Comparison of ENCODE assay signal across 39 cellular contexts in genomic region chr1:31559715-31560114, GRCh38. TPM values are rescaled to one million over a fixed set of nuclear protein-coding genes. Genes with fewer than 3 reads are reported as not detected.
"Had no signal": no experiment of that assay in that cellular context is flagged by ENCODE, and none has a peak within 500 bp of the region (broad histone marks: within the 10 kb centered on the region; RNA-seq: fewer than 3 reads in every experiment).

No MANE protein-coding gene starts in this region.

- H3K36me3 Mint-ChIP-seq: activated naive CD4-positive, alpha-beta T cell treated with anti-CD3 and anti-CD28 coated beads, Interleukin-2, amount 10 ng/mL, durations not matched to agents 7 days and 5 days; activated naive CD4-positive, alpha-beta T cell treated with anti-CD3 and anti-CD28 coated beads, Interleukin-2, amount 50 U/mL, for 72 hours; activated naive CD8-positive, alpha-beta T cell treated with anti-CD3 and anti-CD28 coated beads for 36 hours; activated naive CD8-positive, alpha-beta T cell treated with anti-CD3 and anti-CD28 coated beads, Interleukin-2, amount 10 ng/mL, durations not matched to agents 7 days and 5 days; brain had no signal

- H3K4me1 ChIP-seq: adrenal gland, body of pancreas had no signal

- H3K27me3 ChIP-seq: adrenal gland, ascending aorta, brain microvascular endothelial cell, breast epithelium, cardiac muscle cell had no signal

- H3K27ac ChIP-seq: adrenal gland, ascending aorta, body of pancreas, brain microvascular endothelial cell, breast epithelium, cardiac muscle cell had no signal

- H3K9me3 Mint-ChIP-seq: activated naive CD4-positive, alpha-beta T cell treated with anti-CD3 and anti-CD28 coated beads, Interleukin-2, amount 10 ng/mL, durations not matched to agents 7 days and 5 days; activated naive CD8-positive, alpha-beta T cell treated with anti-CD3 and anti-CD28 coated beads, Interleukin-2, amount 10 ng/mL, durations not matched to agents 7 days and 5 days; activated T-cell treated with anti-CD3 and anti-CD28 coated beads, Interleukin-2, amount 50 U/mL, for 24 hours; activated T-helper 1 cell treated with anti-CD3 and anti-CD28 coated beads, Interleukin-12 subunit alpha, Interleukin-12 subunit beta, Interleukin-2, Interleukin-4 antibody, amounts not matched to agents 30 ng/mL and 10 ng/mL and 1 ng/mL, durations not matched to agents 14 hours and 24 hours and 36 hours; activated T-helper 2 cell treated with anti-CD3 and anti-CD28 coated beads, Interferon-gamma antibody, Interleukin-2, Interleukin-4, amounts not matched to agents 10 μg/mL and 5 μg/mL and 100 μg/mL, durations not matched to agents 14 hours and 24 hours and 36 hours; central memory CD8-positive, alpha-beta T cell had no signal

- H3K36me3 ChIP-seq: adrenal gland, ascending aorta, brain microvascular endothelial cell, breast epithelium, cardiac muscle cell had no signal

- FAIRE-seq: astrocyte, bronchial epithelial cell had no signal

- H3K9me3 ChIP-seq: adrenal gland, ascending aorta, body of pancreas, breast epithelium had no signal

- H3K4me1 Mint-ChIP-seq: activated naive CD4-positive, alpha-beta T cell treated with anti-CD3 and anti-CD28 coated beads, Interleukin-2, amount 10 ng/mL, durations not matched to agents 7 days and 5 days; activated naive CD8-positive, alpha-beta T cell treated with anti-CD3 and anti-CD28 coated beads for 36 hours; activated naive CD8-positive, alpha-beta T cell treated with anti-CD3 and anti-CD28 coated beads, Interleukin-2, amount 10 ng/mL, durations not matched to agents 7 days and 5 days; activated naive CD8-positive, alpha-beta T cell treated with anti-CD3 and anti-CD28 coated beads, Interleukin-2, amount 50 U/mL, for 24 hours; activated T-helper 17 cell treated with anti-CD3 and anti-CD28 coated beads, Interleukin-2, amount 50 U/mL, for 72 hours; central memory CD8-positive, alpha-beta T cell had no signal

- DNase-seq: activated effector memory CD4-positive, alpha-beta T cell treated with anti-CD3 and anti-CD28 coated beads, Interleukin-2, amount 50 U/mL, for 16 hours; activated effector memory CD4-positive, alpha-beta T cell treated with Interleukin-2 at 50 U/mL for 16 hours; activated gamma-delta T cell; activated gamma-delta T cell treated with Interleukin-2 at 50 U/mL for 16 hours; activated naive CD4-positive, alpha-beta T cell; activated naive CD4-positive, alpha-beta T cell treated with anti-CD3 and anti-CD28 coated beads for 36 hours; activated naive CD4-positive, alpha-beta T cell treated with anti-CD3 and anti-CD28 coated beads, Interleukin-2, amount 10 ng/mL, durations not matched to agents 7 days and 5 days; activated naive CD4-positive, alpha-beta T cell treated with Interleukin-2 at 50 U/mL for 16 hours; activated naive CD8-positive, alpha-beta T cell treated with anti-CD3 and anti-CD28 coated beads for 36 hours; activated naive CD8-positive, alpha-beta T cell treated with anti-CD3 and anti-CD28 coated beads, Interleukin-2, amount 10 ng/mL, durations not matched to agents 7 days and 5 days; activated naive CD8-positive, alpha-beta T cell treated with anti-CD3 and anti-CD28 coated beads, Interleukin-2, amount 50 U/mL, for 24 hours; activated T-cell treated with anti-CD3 and anti-CD28 coated beads for 4 hours; activated T-cell treated with anti-CD3 and anti-CD28 coated beads, Interleukin-2, amount 50 U/mL, for 1 hour; activated T-cell treated with anti-CD3 and anti-CD28 coated beads, Interleukin-2, amount 50 U/mL, for 24 hours; activated T-cell treated with anti-CD3 and anti-CD28 coated beads, Interleukin-2, amount 50 U/mL, for 4 hours; activated T-cell treated with anti-CD3 and anti-CD28 coated beads, Interleukin-2, amount 50 U/mL, for 48 hours; activated T-cell treated with anti-CD3 and anti-CD28 coated beads, Interleukin-2, amount 50 U/mL, for 72 hours; amniotic stem cell; amygdala; aorta; body of pancreas; brain microvascular endothelial cell; caudate nucleus; central memory CD4-positive, alpha-beta T cell; cerebellar nuclear complex had no signal

- H3K4me3 Mint-ChIP-seq: activated naive CD4-positive, alpha-beta T cell treated with anti-CD3 and anti-CD28 coated beads for 36 hours; activated naive CD4-positive, alpha-beta T cell treated with anti-CD3 and anti-CD28 coated beads, Interleukin-2, amount 10 ng/mL, durations not matched to agents 7 days and 5 days; activated naive CD8-positive, alpha-beta T cell; activated naive CD8-positive, alpha-beta T cell treated with anti-CD3 and anti-CD28 coated beads for 36 hours; activated naive CD8-positive, alpha-beta T cell treated with anti-CD3 and anti-CD28 coated beads, Interleukin-2, amount 10 ng/mL, durations not matched to agents 7 days and 5 days; activated naive CD8-positive, alpha-beta T cell treated with anti-CD3 and anti-CD28 coated beads, Interleukin-2, amount 50 U/mL, for 24 hours; activated T-cell treated with anti-CD3 and anti-CD28 coated beads, Interleukin-2, amount 50 U/mL, for 24 hours; activated T-cell treated with anti-CD3 and anti-CD28 coated beads, Interleukin-2, amount 50 U/mL, for 4 hours; activated T-cell treated with anti-CD3 and anti-CD28 coated beads, Interleukin-2, amount 50 U/mL, for 72 hours; activated T-helper 1 cell treated with anti-CD3 and anti-CD28 coated beads, Interleukin-12 subunit alpha, Interleukin-12 subunit beta, Interleukin-2, Interleukin-4 antibody, amounts not matched to agents 30 ng/mL and 10 ng/mL and 1 ng/mL, durations not matched to agents 14 hours and 24 hours and 36 hours; activated T-helper 17 cell treated with anti-CD3 and anti-CD28 coated beads, Interleukin-2, amount 50 U/mL, for 72 hours; brain; central memory CD8-positive, alpha-beta T cell had no signal

- H3K4me3 ChIP-seq: adrenal gland, ascending aorta, body of pancreas, breast epithelium, cardiac muscle cell had no signal

- ATAC-seq: activated naive CD4-positive, alpha-beta T cell treated with anti-CD3 and anti-CD28 coated beads, Interleukin-2, amount 50 U/mL, for 72 hours; activated naive CD8-positive, alpha-beta T cell treated with anti-CD3 and anti-CD28 coated beads, Interleukin-2, amount 50 U/mL, for 24 hours; activated T-cell treated with anti-CD3 and anti-CD28 coated beads, Interleukin-2, amount 50 U/mL, for 4 hours; activated T-cell treated with anti-CD3 and anti-CD28 coated beads, Interleukin-2, amount 50 U/mL, for 72 hours; activated T-helper 17 cell treated with anti-CD3 and anti-CD28 coated beads, Interleukin-2, amount 50 U/mL, for 72 hours; body of pancreas had no signal

- H3K27ac Mint-ChIP-seq: activated naive CD4-positive, alpha-beta T cell treated with anti-CD3 and anti-CD28 coated beads for 36 hours; activated naive CD4-positive, alpha-beta T cell treated with anti-CD3 and anti-CD28 coated beads, Interleukin-2, amount 10 ng/mL, durations not matched to agents 7 days and 5 days; activated naive CD4-positive, alpha-beta T cell treated with anti-CD3 and anti-CD28 coated beads, Interleukin-2, amount 50 U/mL, for 72 hours; activated naive CD8-positive, alpha-beta T cell; activated naive CD8-positive, alpha-beta T cell treated with anti-CD3 and anti-CD28 coated beads for 36 hours; activated naive CD8-positive, alpha-beta T cell treated with anti-CD3 and anti-CD28 coated beads, Interleukin-2, amount 10 ng/mL, durations not matched to agents 7 days and 5 days; activated naive CD8-positive, alpha-beta T cell treated with anti-CD3 and anti-CD28 coated beads, Interleukin-2, amount 50 U/mL, for 24 hours; activated T-cell treated with anti-CD3 and anti-CD28 coated beads, Interleukin-2, amount 50 U/mL, for 24 hours; activated T-cell treated with anti-CD3 and anti-CD28 coated beads, Interleukin-2, amount 50 U/mL, for 72 hours; activated T-helper 1 cell treated with anti-CD3 and anti-CD28 coated beads, Interleukin-12 subunit alpha, Interleukin-12 subunit beta, Interleukin-2, Interleukin-4 antibody, amounts not matched to agents 30 ng/mL and 10 ng/mL and 1 ng/mL, durations not matched to agents 14 hours and 24 hours and 36 hours; activated T-helper 17 cell treated with anti-CD3 and anti-CD28 coated beads, Interleukin-2, amount 50 U/mL, for 72 hours; activated T-helper 2 cell treated with anti-CD3 and anti-CD28 coated beads, Interferon-gamma antibody, Interleukin-2, Interleukin-4, amounts not matched to agents 10 μg/mL and 5 μg/mL and 100 μg/mL, durations not matched to agents 14 hours and 24 hours and 36 hours; brain had no signal

RNA-seq across cellular contexts. Expression of gene TINAGL1, which starts 16.6 kb away (rescaled TPM):
- total RNA-seq: activated naive CD4-positive, alpha-beta T cell treated with anti-CD3 and anti-CD28 coated beads for 36 hours; activated naive CD4-positive, alpha-beta T cell treated with anti-CD3 and anti-CD28 coated beads, Interleukin-2, amount 50 U/mL, for 72 hours; activated naive CD8-positive, alpha-beta T cell treated with anti-CD3 and anti-CD28 coated beads for 36 hours; activated naive CD8-positive, alpha-beta T cell treated with anti-CD3 and anti-CD28 coated beads, Interleukin-2, amount 10 ng/mL, durations not matched to agents 7 days and 5 days; activated T-cell treated with anti-CD3 and anti-CD28 coated beads, Interleukin-2, amount 50 U/mL, for 72 hours; activated T-helper 1 cell treated with anti-CD3 and anti-CD28 coated beads, Interleukin-12 subunit alpha, Interleukin-12 subunit beta, Interleukin-2, Interleukin-4 antibody, amounts not matched to agents 30 ng/mL and 10 ng/mL and 1 ng/mL, durations not matched to agents 14 hours and 24 hours and 36 hours; activated T-helper 17 cell treated with anti-CD3 and anti-CD28 coated beads, Interleukin-2, amount 50 U/mL, for 72 hours; activated T-helper 2 cell treated with anti-CD3 and anti-CD28 coated beads, Interferon-gamma antibody, Interleukin-2, Interleukin-4, amounts not matched to agents 10 μg/mL and 5 μg/mL and 100 μg/mL, durations not matched to agents 14 hours and 24 hours and 36 hours had no signal

RNA-seq across cellular contexts. Expression of gene HCRTR1, which starts 57.8 kb away (rescaled TPM):
- total RNA-seq: activated naive CD4-positive, alpha-beta T cell treated with anti-CD3 and anti-CD28 coated beads for 36 hours; activated naive CD4-positive, alpha-beta T cell treated with anti-CD3 and anti-CD28 coated beads, Interleukin-2, amount 50 U/mL, for 72 hours; activated naive CD8-positive, alpha-beta T cell treated with anti-CD3 and anti-CD28 coated beads for 36 hours; activated naive CD8-positive, alpha-beta T cell treated with anti-CD3 and anti-CD28 coated beads, Interleukin-2, amount 10 ng/mL, durations not matched to agents 7 days and 5 days; activated T-cell treated with anti-CD3 and anti-CD28 coated beads, Interleukin-2, amount 50 U/mL, for 4 hours; activated T-cell treated with anti-CD3 and anti-CD28 coated beads, Interleukin-2, amount 50 U/mL, for 72 hours; activated T-helper 1 cell treated with anti-CD3 and anti-CD28 coated beads, Interleukin-12 subunit alpha, Interleukin-12 subunit beta, Interleukin-2, Interleukin-4 antibody, amounts not matched to agents 30 ng/mL and 10 ng/mL and 1 ng/mL, durations not matched to agents 14 hours and 24 hours and 36 hours; activated T-helper 17 cell treated with anti-CD3 and anti-CD28 coated beads, Interleukin-2, amount 50 U/mL, for 72 hours; activated T-helper 2 cell treated with anti-CD3 and anti-CD28 coated beads, Interferon-gamma antibody, Interleukin-2, Interleukin-4, amounts not matched to agents 10 μg/mL and 5 μg/mL and 100 μg/mL, durations not matched to agents 14 hours and 24 hours and 36 hours; ascending aorta; astrocyte; body of pancreas; breast epithelium; bronchial epithelial cell; cardiac muscle cell; cardiac septum had no signal
- polyA plus RNA-seq: cardiac muscle cell had no signal
